Comparison of ENCODE assay signal across 19 cellular contexts in the genomic region with DNA sequence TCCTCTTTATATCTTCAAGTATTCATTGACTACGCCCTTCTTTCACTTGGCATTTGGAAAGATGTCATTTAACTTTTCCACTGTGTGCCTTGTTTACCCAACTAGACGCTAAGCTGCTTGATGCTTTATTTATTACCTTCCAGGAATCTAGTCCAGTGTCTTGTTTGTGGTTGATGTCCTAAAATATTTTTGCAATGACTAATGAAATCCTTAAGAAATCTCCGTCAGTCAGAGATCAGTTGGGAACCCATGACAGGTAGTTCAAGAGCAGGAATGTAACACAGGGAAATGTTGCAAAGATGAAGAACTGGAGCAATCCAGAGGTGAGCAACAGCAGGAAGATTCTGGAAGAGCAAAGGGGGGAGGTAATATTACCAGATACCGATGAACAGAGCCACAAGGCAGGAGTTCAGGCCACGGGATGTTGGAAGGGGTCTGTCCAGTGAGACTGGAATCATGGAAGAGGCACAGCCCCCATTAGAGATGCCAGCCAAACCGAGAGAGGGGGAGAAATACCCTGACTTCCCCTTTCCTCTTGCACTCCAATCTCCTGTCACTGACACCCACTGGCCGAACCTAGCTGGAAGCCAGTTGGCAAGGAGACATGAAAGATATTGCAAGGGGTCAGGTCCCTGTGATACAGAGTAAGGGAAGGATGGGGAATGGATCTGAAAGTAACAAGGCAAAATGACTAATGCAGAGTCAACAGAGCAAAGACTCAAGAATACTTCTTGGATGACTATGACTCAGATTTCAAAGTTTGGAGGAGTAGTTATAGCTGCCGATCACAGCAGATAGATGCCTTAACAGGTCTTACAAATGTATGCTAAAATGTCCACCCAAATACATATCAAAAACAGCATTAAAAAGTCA.
A peak's percentile ranks its signal among the peaks of the same experiment; 100 is the strongest.
DNase-seq lines count a peak whose midpoint lies in the region; ATAC-seq, FAIRE-seq and TF ChIP-seq lines count a peak whose summit lies in the region.
"Had no signal": no experiment of that assay in that cellular context is flagged by ENCODE, and none has a peak within 500 bp of the region (broad histone marks: within the 10 kb centered on the region; RNA-seq: fewer than 3 reads in every experiment).

No MANE protein-coding gene starts in this region.

- peak overlapping the region; percentile 30 for H3K27ac Mint-ChIP-seq in astrocyte (ENCODE audit: unreplicated experiment)
- H3K27ac Mint-ChIP-seq: activated T-helper 1 cell treated with anti-CD3 and anti-CD28 coated beads, Interleukin-12 subunit alpha, Interleukin-12 subunit beta, Interleukin-2, Interleukin-4 antibody, amounts not matched to agents 30 ng/mL and 10 ng/mL and 1 ng/mL, durations not matched to agents 14 hours and 24 hours and 36 hours; CD14-positive monocyte had no signal

- no peak overlapping the region for H3K4me3 Mint-ChIP-seq in astrocyte (ENCODE audit: unreplicated experiment)
- H3K4me3 Mint-ChIP-seq: activated T-helper 1 cell treated with anti-CD3 and anti-CD28 coated beads, Interleukin-12 subunit alpha, Interleukin-12 subunit beta, Interleukin-2, Interleukin-4 antibody, amounts not matched to agents 30 ng/mL and 10 ng/mL and 1 ng/mL, durations not matched to agents 14 hours and 24 hours and 36 hours had no signal

- H2AFZ ChIP-seq in astrocyte (ENCODE audit: low read depth, low read length) = no peak overlapping the region

- TF ChIP-seq CTCF in astrocyte (IDR thresholded peaks at IDR 0.05; ENCODE audit: insufficient read depth, low read depth, low read length) = no peak

- H3K27me3 Mint-ChIP-seq in astrocyte (ENCODE audit: low read depth, unreplicated experiment) = no peaks in the 10 kb centered on the region

- H3K4me1 ChIP-seq in astrocyte (ENCODE audit: insufficient read depth, low read length) = no peaks in the 10 kb centered on the region
- H3K4me1 ChIP-seq: Peyer's patch had no signal

- no peaks in the 10 kb centered on the region for H3K79me2 ChIP-seq in astrocyte (ENCODE audit: insufficient read depth, low read length)

- peak overlapping the region; percentile 12 for H3K4me2 ChIP-seq in astrocyte (ENCODE audit: low read length)

- no peaks in the 10 kb centered on the region for H3K36me3 ChIP-seq in astrocyte (ENCODE audit: insufficient read depth, low read length)
- H3K36me3 ChIP-seq: Peyer's patch had no signal

- peak; percentile 21 for DNase-seq in AG20443 (ENCODE audit: low spot score)
- DNase-seq in HTR-8/SVneo (ENCODE audit: insufficient read length, low spot score) = peak; percentile 18
- DNase-seq in astrocyte (ENCODE audit: low read depth) = peak; percentile 31
- peak; percentile 64 for DNase-seq in kidney glomerular epithelial cell (lab: John Stamatoyannopoulos, UW)
- no peak for DNase-seq in NCI-H2081 treated with DMSO at 0.1 percent for 48 hours (lab: John Stamatoyannopoulos, UW)
- DNase-seq in stimulated activated naive CD8-positive, alpha-beta T cell treated with anti-CD3 and anti-CD28 coated beads, Interleukin-15, Interleukin-2, amounts not matched to agents 100 U/mL and 50 U/mL, for 24 hours = no peak
- DNase-seq in DMS114 treated with DMSO at 0.1 percent for 48 hours (lab: John Stamatoyannopoulos, UW; ENCODE audit: unreplicated experiment) = no peak
- no peak for DNase-seq in head of caudate nucleus
- DNase-seq: activated CD4-positive, alpha-beta T cell treated with anti-CD3 and anti-CD28 coated beads, Interleukin-2, amount 50 U/mL, for 1 hour; aorta; GF-D8; islet precursor cell; NCI-H1048; NCI-H446; Peyer's patch; T-helper 9 cell had no signal

- no peak for ATAC-seq in stimulated activated naive CD8-positive, alpha-beta T cell treated with anti-CD3 and anti-CD28 coated beads, Interleukin-15, Interleukin-2, amounts not matched to agents 100 U/mL and 50 U/mL, for 24 hours

- intact Hi-C loops in head of caudate nucleus (cut with DNase I) = no loop called here

- no peaks in the 10 kb centered on the region for H3K36me3 Mint-ChIP-seq in astrocyte (ENCODE audit: low read depth, unreplicated experiment)

- H3K4me1 Mint-ChIP-seq in astrocyte (ENCODE audit: low read depth, unreplicated experiment) = peaks cover 4% of the 10 kb centered on the region
- H3K4me1 Mint-ChIP-seq: CD14-positive monocyte had no signal

- no peaks in the 10 kb centered on the region for H3K9me3 ChIP-seq in astrocyte (ENCODE audit: insufficient read depth, low read depth, low read length)
- H3K9me3 ChIP-seq: Peyer's patch had no signal

- FAIRE-seq in HTR-8/SVneo (lab: Jason Lieb, UNC) = no peak
- FAIRE-seq in astrocyte (lab: Jason Lieb, UNC) = peak; percentile 98
- FAIRE-seq: frontal cortex had no signal

- H3K9ac ChIP-seq in astrocyte (ENCODE audit: low read length) = no peak overlapping the region

- no peak overlapping the region for H3K27ac ChIP-seq in astrocyte (ENCODE audit: low read depth, low read length)
- H3K27ac ChIP-seq: Peyer's patch had no signal

- no peaks in the 10 kb centered on the region for H3K27me3 ChIP-seq in astrocyte (ENCODE audit: insufficient read depth, low read length)
- H3K27me3 ChIP-seq: Peyer's patch had no signal

- no peaks in the 10 kb centered on the region for H3K9me3 Mint-ChIP-seq in astrocyte (ENCODE audit: unreplicated experiment)
- H3K9me3 Mint-ChIP-seq: activated T-helper 1 cell treated with anti-CD3 and anti-CD28 coated beads, Interleukin-12 subunit alpha, Interleukin-12 subunit beta, Interleukin-2, Interleukin-4 antibody, amounts not matched to agents 30 ng/mL and 10 ng/mL and 1 ng/mL, durations not matched to agents 14 hours and 24 hours and 36 hours had no signal

- no peak overlapping the region for H3K4me3 ChIP-seq in astrocyte (ENCODE audit: insufficient read depth, low read depth, low read length)
- H3K4me3 ChIP-seq: Peyer's patch had no signal

- no peaks in the 10 kb centered on the region for H4K20me1 ChIP-seq in astrocyte (ENCODE audit: insufficient read depth, low read length)

Comparison
In these comparisons a context has a peak if more than half of its experiments do, and no peak if none do; other contexts are left out.
1. DNase-seq: peak in AG20443 (single experiment), HTR-8/SVneo (single experiment), astrocyte (single experiment) and kidney glomerular epithelial cell (single experiment); none in NCI-H2081 treated with DMSO at 0.1 percent for 48 hours (single experiment), stimulated activated naive CD8-positive, alpha-beta T cell treated with anti-CD3 and anti-CD28 coated beads, Interleukin-15, Interleukin-2, amounts not matched to agents 100 U/mL and 50 U/mL, for 24 hours (single experiment), DMS114 treated with DMSO at 0.1 percent for 48 hours (single experiment) and head of caudate nucleus (0 of 42).